28 cellular contexts compared by ENCODE assay signal in the genomic region with DNA sequence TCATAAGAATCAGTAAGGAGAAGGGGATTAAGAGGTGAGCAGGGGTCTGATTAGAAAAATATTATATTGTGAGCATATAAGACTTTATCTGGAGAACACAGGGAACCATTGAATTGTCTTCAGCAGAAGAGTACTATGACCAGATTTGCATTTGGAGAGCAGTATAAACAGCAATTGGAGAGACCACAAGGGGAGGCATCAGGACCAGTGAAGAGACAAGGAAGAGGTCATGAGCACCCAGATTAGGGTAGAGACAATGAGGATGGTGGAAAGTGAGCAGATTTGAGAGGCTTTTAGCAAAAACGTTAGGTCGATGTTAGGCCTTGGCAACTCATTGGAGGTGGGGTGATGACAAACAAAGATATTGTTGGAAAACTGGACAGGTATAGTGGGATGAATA. TPM values are rescaled to one million over a fixed set of nuclear protein-coding genes. Genes with fewer than 3 reads are reported as not detected.
"Had no signal": no experiment of that assay in that cellular context is flagged by ENCODE, and none has a peak within 500 bp of the region (broad histone marks: within the 10 kb centered on the region; RNA-seq: fewer than 3 reads in every experiment).

No MANE protein-coding gene starts in this region.

- H3K27me3 Mint-ChIP-seq: stimulated activated memory B cell treated with anti-CD40 and anti-IgM and Interleukin-4, amounts not matched to agents 10 μg/mL and 1 μg/mL and 100 μg/mL, for 72 hours had no signal

- H3K4me1 Mint-ChIP-seq: naive thymus-derived CD4-positive, alpha-beta T cell; nephron; neural progenitor cell; stimulated activated memory B cell treated with anti-CD40 and anti-IgM and Interleukin-4, amounts not matched to agents 10 μg/mL and 1 μg/mL and 100 μg/mL, for 72 hours had no signal

- H3K36me3 ChIP-seq: colonic mucosa, esophagus muscularis mucosa, gastroesophageal sphincter, heart left ventricle, left lung, neural progenitor cell, prostate gland, sigmoid colon, thoracic aorta, tibial nerve, upper lobe of right lung, uterus had no signal

- H3K4me2 ChIP-seq: hepatocyte, neural progenitor cell had no signal

- H2AFZ ChIP-seq: hepatocyte, neural progenitor cell had no signal

- H3K4me3 Mint-ChIP-seq: naive thymus-derived CD4-positive, alpha-beta T cell; nephron; neural progenitor cell; stimulated activated memory B cell treated with anti-CD40 and anti-IgM and Interleukin-4, amounts not matched to agents 10 μg/mL and 1 μg/mL and 100 μg/mL, for 72 hours; stimulated activated naive CD8-positive, alpha-beta T cell treated with anti-CD3 and anti-CD28 coated beads, Interleukin-15, Interleukin-2, amounts not matched to agents 100 ng/mL and 50 ng/mL, for 24 hours had no signal

- FAIRE-seq: endothelial cell of umbilical vein, islet of Langerhans had no signal

- H3K36me3 Mint-ChIP-seq: neural progenitor cell; stimulated activated memory B cell treated with anti-CD40 and anti-IgM and Interleukin-4, amounts not matched to agents 10 μg/mL and 1 μg/mL and 100 μg/mL, for 72 hours had no signal

- H3K27me3 ChIP-seq: colonic mucosa, esophagus muscularis mucosa, foreskin keratinocyte, gastroesophageal sphincter, heart left ventricle, hepatocyte, left lung, neural progenitor cell, sigmoid colon, tibial nerve, upper lobe of right lung, uterus had no signal

- H3K27ac Mint-ChIP-seq: naive thymus-derived CD4-positive, alpha-beta T cell; nephron; neural progenitor cell; stimulated activated memory B cell treated with anti-CD40 and anti-IgM and Interleukin-4, amounts not matched to agents 10 μg/mL and 1 μg/mL and 100 μg/mL, for 72 hours; stimulated activated naive CD8-positive, alpha-beta T cell treated with anti-CD3 and anti-CD28 coated beads, Interleukin-15, Interleukin-2, amounts not matched to agents 100 ng/mL and 50 ng/mL, for 24 hours had no signal

- H3K79me2 ChIP-seq: hepatocyte had no signal

- DNase-seq: colonic mucosa; dermis blood vessel endothelial cell; effector memory CD4-positive, alpha-beta T cell; foreskin keratinocyte; heart left ventricle; left cardiac atrium; left lung; mesenchymal stem cell; midbrain; naive thymus-derived CD4-positive, alpha-beta T cell; right cardiac atrium; sigmoid colon; stimulated activated CD4-positive, alpha-beta T cell treated with anti-CD3 and anti-CD28 coated beads, Interleukin-4, amount 100 ng/mL, for 4 hours; upper lobe of right lung; uterus had no signal

- H3K9me3 ChIP-seq: colonic mucosa, esophagus muscularis mucosa, gastroesophageal sphincter, heart left ventricle, left lung, prostate gland, sigmoid colon, thoracic aorta, tibial nerve, upper lobe of right lung, uterus had no signal

- H3K9ac ChIP-seq: neural progenitor cell had no signal

- H3K27ac ChIP-seq: colonic mucosa, esophagus muscularis mucosa, foreskin keratinocyte, gastroesophageal sphincter, heart left ventricle, hepatocyte, left lung, neural progenitor cell, prostate gland, sigmoid colon, thoracic aorta, tibial nerve, upper lobe of right lung, uterus had no signal

- H3K4me1 ChIP-seq: colonic mucosa, esophagus muscularis mucosa, foreskin keratinocyte, gastroesophageal sphincter, heart left ventricle, left lung, neural progenitor cell, prostate gland, sigmoid colon, tibial nerve, upper lobe of right lung, uterus had no signal

- H3K9me3 Mint-ChIP-seq: nephron; neural progenitor cell; stimulated activated memory B cell treated with anti-CD40 and anti-IgM and Interleukin-4, amounts not matched to agents 10 μg/mL and 1 μg/mL and 100 μg/mL, for 72 hours; stimulated activated naive CD8-positive, alpha-beta T cell treated with anti-CD3 and anti-CD28 coated beads, Interleukin-15, Interleukin-2, amounts not matched to agents 100 ng/mL and 50 ng/mL, for 24 hours had no signal

- ATAC-seq: foreskin keratinocyte; gastroesophageal sphincter; heart left ventricle; left cardiac atrium; left lung; naive thymus-derived CD4-positive, alpha-beta T cell; right cardiac atrium; stimulated activated memory B cell treated with anti-CD40 and anti-IgM and Interleukin-4, amounts not matched to agents 10 μg/mL and 1 μg/mL and 100 μg/mL, for 72 hours; upper lobe of right lung had no signal

- H3K4me3 ChIP-seq: colonic mucosa, esophagus muscularis mucosa, gastroesophageal sphincter, heart left ventricle, hepatocyte, left lung, neural progenitor cell, prostate gland, sigmoid colon, thoracic aorta, tibial nerve, upper lobe of right lung, uterus had no signal

RNA-seq across cellular contexts. Expression of gene GPR85, which starts 44.7 kb away (rescaled TPM):
- total RNA-seq: epithelial cell of proximal tubule; naive thymus-derived CD4-positive, alpha-beta T cell had no signal
